Comparison of ENCODE assay signal across 27 cellular contexts in genomic region chr9:84471816-84472215, GRCh38.
"Had no signal": no experiment of that assay in that cellular context is flagged by ENCODE, and none has a peak within 500 bp of the region (broad histone marks: within the 10 kb centered on the region; RNA-seq: fewer than 3 reads in every experiment).

No MANE protein-coding gene starts in this region.

- H3K36me3 ChIP-seq: esophagus squamous epithelium, ovary, right lobe of liver, suprapubic skin, tibial artery had no signal

- H3K4me1 Mint-ChIP-seq: central memory CD8-positive, alpha-beta T cell; naive B cell; stimulated activated naive CD8-positive, alpha-beta T cell treated with anti-CD3 and anti-CD28 coated beads, Interleukin-15, amount 100 ng/mL, for 72 hours had no signal

- H3K4me3 Mint-ChIP-seq: central memory CD8-positive, alpha-beta T cell; effector memory CD8-positive, alpha-beta T cell; memory B cell; natural killer cell treated with Interleukin-12 subunit alpha and Interleukin-12 subunit beta and Interleukin-15 and Interleukin-18, amount 100 ng/mL, for 72 hours; stimulated activated naive CD8-positive, alpha-beta T cell treated with anti-CD3 and anti-CD28 coated beads, Interleukin-15, amount 100 ng/mL, for 72 hours; type B pancreatic cell had no signal

- H3K9me3 ChIP-seq: esophagus squamous epithelium, ovary, psoas muscle, right lobe of liver, suprapubic skin, tibial artery had no signal

- H3K36me3 Mint-ChIP-seq: memory B cell; naive B cell; natural killer cell treated with Interleukin-12 subunit alpha and Interleukin-12 subunit beta and Interleukin-15 and Interleukin-18, amount 100 ng/mL, for 72 hours; type B pancreatic cell had no signal

- H3K27me3 Mint-ChIP-seq: type B pancreatic cell had no signal

- H3K27ac ChIP-seq: esophagus squamous epithelium, psoas muscle, right lobe of liver, suprapubic skin, tibial artery had no signal

- H3K27me3 ChIP-seq: esophagus squamous epithelium, ovary, right lobe of liver, suprapubic skin, tibial artery had no signal

- H3K4me1 ChIP-seq: esophagus squamous epithelium, psoas muscle, right lobe of liver, suprapubic skin, tibial artery had no signal

- ATAC-seq: effector memory CD8-positive, alpha-beta T cell; left colon; natural killer cell treated with Interleukin-12 subunit alpha and Interleukin-12 subunit beta and Interleukin-15 and Interleukin-18, amount 100 ng/mL, for 72 hours; psoas muscle; right lobe of liver; stimulated activated naive CD8-positive, alpha-beta T cell treated with anti-CD3 and anti-CD28 coated beads, Interleukin-15, amount 100 ng/mL, for 72 hours had no signal

- H3K27ac Mint-ChIP-seq: effector memory CD8-positive, alpha-beta T cell; memory B cell; naive B cell; natural killer cell treated with Interleukin-12 subunit alpha and Interleukin-12 subunit beta and Interleukin-15 and Interleukin-18, amount 100 ng/mL, for 72 hours; stimulated activated naive CD8-positive, alpha-beta T cell treated with anti-CD3 and anti-CD28 coated beads, Interleukin-15, amount 100 ng/mL, for 72 hours; type B pancreatic cell had no signal

- DNase-seq: effector memory CD8-positive, alpha-beta T cell; erythroblast; esophagus squamous epithelium; head of caudate nucleus; hippocampal formation; left colon; naive B cell; nucleus accumbens; posterior cingulate gyrus; psoas muscle; right lobe of liver; small intestine; stimulated activated CD4-positive, alpha-beta T cell treated with anti-CD3 and anti-CD28 coated beads, Interleukin-12 subunit alpha, Interleukin-12 subunit beta, amount 100 ng/mL, for 4 hours; stimulated activated CD4-positive, alpha-beta T cell treated with anti-CD3 and anti-CD28 coated beads, Interleukin-1b, Interleukin-23, amount 100 ng/mL, for 48 hours; stimulated activated CD4-positive, alpha-beta T cell treated with anti-CD3 and anti-CD28 coated beads, Interleukin-4, amount 100 ng/mL, for 1 hour; stimulated activated CD8-positive, alpha-beta memory T cell treated with anti-CD3 and anti-CD28 coated beads, Interleukin-4, amount 100 ng/mL, for 48 hours; stimulated activated naive CD4-positive, alpha-beta T cell; stimulated activated naive CD8-positive, alpha-beta T cell treated with anti-CD3 and anti-CD28 coated beads, Interleukin-15, amount 100 ng/mL, for 72 hours; tibial artery had no signal

- H3K9me3 Mint-ChIP-seq: central memory CD8-positive, alpha-beta T cell; natural killer cell treated with Interleukin-12 subunit alpha and Interleukin-12 subunit beta and Interleukin-15 and Interleukin-18, amount 100 ng/mL, for 72 hours had no signal

- H3K4me3 ChIP-seq: coronary artery, esophagus squamous epithelium, lung, ovary, psoas muscle, right lobe of liver, suprapubic skin, tibial artery had no signal
